ENCODE assay signal across 8 cellular contexts in genomic region chr11:128905345-128906184, GRCh38. TPM values are rescaled to one million over a fixed set of nuclear protein-coding genes. Genes with fewer than 3 reads are reported as not detected.
DNase-seq lines count a peak whose midpoint lies in the region; ATAC-seq and TF ChIP-seq lines count a peak whose summit lies in the region.

No MANE protein-coding gene starts in this region.

- peak overlapping the region; percentile 78 for H3K4me2 ChIP-seq in DOHH2 (ENCODE audit: low read length)

- no peak for TF ChIP-seq POLR2A in stomach (IDR thresholded peaks at IDR 0.05)

- DNase-seq in MG63 = peak; percentile 36
- DNase-seq in dorsolateral prefrontal cortex = no peak
- DNase-seq in memory B cell (ENCODE audit: low spot score in 2 of 2) = no peak
- DNase-seq in stomach = peak; percentile 56

- ATAC-seq in GM21619 (IDR thresholded peaks at IDR 0.05; ENCODE audit: unreplicated experiment) (peak; percentile 33), memory B cell (ENCODE audit: low read depth) (peak; percentile 66), HG02623 (IDR thresholded peaks at IDR 0.05; ENCODE audit: unreplicated experiment) (no peak)

- H3K27me3 Mint-ChIP-seq in memory B cell = peaks cover 22% of the 10 kb centered on the region

- WGBS in stomach, 5 donors = 1 to 3% (median 2%) methylated on average over 36 to 45 of the region's 45 CpGs

- H3K36me3 Mint-ChIP-seq in memory B cell = no peaks in the 10 kb centered on the region

- TF ChIP-seq EP300 in stomach (IDR thresholded peaks at IDR 0.05) = no peak

- no peaks in the 10 kb centered on the region for H3K9me3 Mint-ChIP-seq in memory B cell

- H3K9me2 ChIP-seq in DOHH2 (replicated peaks; ENCODE audit: control insufficient read depth, low read length) = no peaks in the 10 kb centered on the region

- TF ChIP-seq CTCF in DOHH2 (IDR thresholded peaks at IDR 0.05; ENCODE audit: low read depth, low read length, poor library complexity, severe bottlenecking) = peak; percentile 49
- peak; percentile 92 for TF ChIP-seq CTCF in VCaP (conservative IDR thresholded peaks at IDR 0.05)
- peak in 25 of 56 donors; percentile 7 to 35 (median 20) for TF ChIP-seq CTCF in dorsolateral prefrontal cortex (IDR thresholded peaks at IDR 0.05 in 54 of 56, conservative IDR thresholded peaks at IDR 0.05 in 2 of 56; ENCODE audit: low read depth in 1 of 56, partially characterized antibody in 56 of 56)
- TF ChIP-seq CTCF in stomach (IDR thresholded peaks at IDR 0.05) = peak in 5 of 7 experiments; percentile 25 to 57 (median 40)

- no peak overlapping the region for H3K27ac Mint-ChIP-seq in memory B cell

- H3K27me3 ChIP-seq in DOHH2 (ENCODE audit: control insufficient read depth, low read length) (peaks cover 70% of the 10 kb centered on the region), MG63 (no peaks in the 10 kb centered on the region), dorsolateral prefrontal cortex (peaks cover 0 to 45% (median 0%) of the 10 kb centered on the region in 45 donors), stomach (peaks cover 0 to 14% (median 0%) of the 10 kb centered on the region in 3 donors)

- H3K79me2 ChIP-seq in DOHH2 (ENCODE audit: control insufficient read depth, low read length) = no peaks in the 10 kb centered on the region

- no peaks in the 10 kb centered on the region for H3F3A ChIP-seq in DOHH2 (ENCODE audit: control insufficient read depth, insufficient read depth)

- peaks cover 19% of the 10 kb centered on the region for H3K4me1 Mint-ChIP-seq in memory B cell

- H3K9me3 ChIP-seq in DOHH2 (ENCODE audit: control insufficient read depth, insufficient read depth, low read length) (no peaks in the 10 kb centered on the region), MG63 (no peaks in the 10 kb centered on the region), stomach (no peaks in the 10 kb centered on the region)

- no peaks in the 10 kb centered on the region for H4K20me1 ChIP-seq in DOHH2 (ENCODE audit: control insufficient read depth, insufficient read depth, low read depth, low read length)

- peak overlapping the region; percentile 73 for H3K4me3 ChIP-seq in DOHH2 (ENCODE audit: low read length)
- H3K4me3 ChIP-seq in MG63 = peak overlapping the region; percentile 40
- H3K4me3 ChIP-seq in dorsolateral prefrontal cortex = peak overlapping the region; percentile 19 to 72 (median 52)
- peak overlapping the region; percentile 53 to 67 (median 62) for H3K4me3 ChIP-seq in stomach

- H3K36me3 ChIP-seq in DOHH2 (ENCODE audit: control insufficient read depth, low read length) (no peaks in the 10 kb centered on the region), MG63 (no peaks in the 10 kb centered on the region), stomach (no peaks in the 10 kb centered on the region)

- intact Hi-C loops in dorsolateral prefrontal cortex (cut with DNase I) = no loop called here
- intact Hi-C loops in stomach (cut with DNase I; ENCODE audit: low total_unique reads) = no loop called here

- H3K4me3 Mint-ChIP-seq in memory B cell = peak overlapping the region; percentile 88

- H3K27ac ChIP-seq in DOHH2 (ENCODE audit: low read depth, low read length) = no peak overlapping the region
- peak overlapping the region; percentile 79 for H3K27ac ChIP-seq in VCaP
- H3K27ac ChIP-seq in dorsolateral prefrontal cortex = peak overlapping the region in 41 of 59 donors; percentile 2 to 76 (median 51)
- peak overlapping the region; percentile 51 to 85 (median 73) for H3K27ac ChIP-seq in stomach

- H3K4me1 ChIP-seq in DOHH2 (ENCODE audit: control insufficient read depth, low read length) = peaks cover 11% of the 10 kb centered on the region
- H3K4me1 ChIP-seq in stomach = peaks cover 24 to 64% (median 43%) of the 10 kb centered on the region in 4 donors

RNA-seq across cellular contexts. Expression of gene KCNJ5, which starts 14.4 kb away (rescaled TPM):
- total RNA-seq in MG63 (2014; rRNA removed; shearing (Covaris generic); ENCODE audit: low replicate concordance) = not detected in 2 replicates
- 1 to 10 TPM in 92 of 120 experiments, under 1 TPM in 28; 0.29 to 4.9 (median 1.4) TPM for total RNA-seq in dorsolateral prefrontal cortex
- total RNA-seq in stomach = 1 to 10 TPM in 1 of 5 donors, under 1 TPM in 2, not detected in 2; 0.58 to 1.9 (median 0.73) TPM
- polyA plus RNA-seq in stomach = 1 to 10 TPM in 1 of 3 donors, under 1 TPM in 2; 0.25 to 1.3 (median 0.92) TPM

RNA-seq across cellular contexts. Expression of gene TP53AIP1, which starts 37.1 kb away (rescaled TPM):
- not detected in 2 replicates for total RNA-seq in MG63 (2014; rRNA removed; shearing (Covaris generic); ENCODE audit: low replicate concordance)
- total RNA-seq in dorsolateral prefrontal cortex (1 to 10 TPM in 72 of 120 experiments, under 1 TPM in 47, not detected in 1; 0.22 to 3.7 (median 1.1) TPM), stomach (not detected)
- 10 to 100 TPM in 1 of 3 donors, not detected in 2; 22.4 TPM for polyA plus RNA-seq in stomach

RNA-seq across cellular contexts. Expression of gene KCNJ1, which starts 38.5 kb away (rescaled TPM):
- not detected in 2 replicates for total RNA-seq in MG63 (2014; rRNA removed; shearing (Covaris generic); ENCODE audit: low replicate concordance)
- 1 to 10 TPM in 14 of 120 experiments, under 1 TPM in 84, not detected in 22; 0.11 to 2.7 (median 0.51) TPM for total RNA-seq in dorsolateral prefrontal cortex
- total RNA-seq in stomach = not detected
- under 1 TPM in 1 of 3 donors, not detected in 2; 0.10 TPM for polyA plus RNA-seq in stomach

Comparison
In these comparisons a context has a peak if more than half of its experiments do, and no peak if none do; other contexts are left out.
1. DNase-seq: peak in MG63 (single experiment) and stomach (single experiment); none in dorsolateral prefrontal cortex (0 of 10) and memory B cell (0 of 2).
2. Peak in every context shown above with its lines, with median percentiles within 50 percentile points of each other: H3K4me3 ChIP-seq.